14 cellular contexts compared by ENCODE assay signal in the genomic region with DNA sequence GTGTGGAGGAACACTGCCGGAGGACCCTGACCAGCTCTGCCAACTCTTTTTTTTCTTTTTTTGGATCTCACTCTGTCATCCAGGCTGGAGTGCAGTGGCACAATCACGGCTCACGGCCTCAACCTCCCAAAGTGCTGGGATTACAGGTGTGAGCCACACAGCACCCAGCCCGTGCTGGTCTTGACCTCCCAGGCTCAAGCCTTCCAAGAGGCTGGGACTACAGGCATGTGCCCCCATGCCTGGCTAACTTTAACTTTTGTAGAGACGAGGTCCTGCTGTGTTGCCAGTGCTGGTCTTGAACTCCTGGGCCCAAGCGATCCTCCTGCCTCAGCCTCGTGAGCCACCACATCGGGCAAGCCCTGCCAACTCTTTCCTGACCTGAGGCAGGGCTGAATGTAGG. TPM values are rescaled to one million over a fixed set of nuclear protein-coding genes. Genes with fewer than 3 reads are reported as not detected.
A peak's percentile ranks its signal among the peaks of the same experiment; 100 is the strongest.
DNase-seq lines count a peak whose midpoint lies in the region; ATAC-seq, FAIRE-seq and TF ChIP-seq lines count a peak whose summit lies in the region.
"Had no signal": no experiment of that assay in that cellular context is flagged by ENCODE, and none has a peak within 500 bp of the region (broad histone marks: within the 10 kb centered on the region; RNA-seq: fewer than 3 reads in every experiment).

No MANE protein-coding gene starts in this region.

- no peak for TF ChIP-seq EP300 in HepG2 (IDR thresholded peaks at IDR 0.05; ENCODE audit: low read depth in 2 of 2, low read length in 2 of 2)
- TF ChIP-seq EP300 in HepG2 (CRISPR knock-in tag; IDR thresholded peaks at IDR 0.05; ENCODE audit: borderline replicate concordance) = no peak

- H3K4me3 ChIP-seq in HepG2 (replicated peaks in 1 of 3; ENCODE audit: insufficient read depth in 1 of 3, low read depth in 2 of 3, low read length in 3 of 3) = peak overlapping the region in 1 of 3 experiments; percentile 72; a peak in 2 of 6 replicates
- no peak overlapping the region for H3K4me3 ChIP-seq in right lobe of liver
- H3K4me3 ChIP-seq in OCI-LY3 (ENCODE audit: low read length) = peak overlapping the region; percentile 83
- peak overlapping the region; percentile 73 for H3K4me3 ChIP-seq in epithelial cell of proximal tubule (ENCODE audit: low read depth, low read length)
- H3K4me3 ChIP-seq in GM23248 = no peak overlapping the region
- H3K4me3 ChIP-seq: testis had no signal

- H4K20me1 ChIP-seq in HepG2 (ENCODE audit: insufficient read depth, low read length) (peaks cover 2% of the 10 kb centered on the region), OCI-LY3 (ENCODE audit: insufficient read depth, low read length) (no peaks in the 10 kb centered on the region), GM23248 (ENCODE audit: insufficient read depth) (no peaks in the 10 kb centered on the region)

- no TSS peak for BruUV-seq in HepG2 (replicated peaks; lab: Mats Ljungman, UMichigan)

- TF ChIP-seq CTCF in HepG2 (CRISPR knock-in tag; IDR thresholded peaks at IDR 0.05) (no peak), right lobe of liver (IDR thresholded peaks at IDR 0.05) (no peak), OCI-LY3 (IDR thresholded peaks at IDR 0.05; ENCODE audit: low read depth, low read length) (no peak), epithelial cell of proximal tubule (conservative IDR thresholded peaks at IDR 0.05; ENCODE audit: low read depth, low read length) (no peak), omental fat pad (IDR thresholded peaks at IDR 0.05) (no peak)

- POLR2A ChIA-PET in HepG2 (lab: Yijun Ruan, JAX) = interaction anchor here (0.7 kb wide), 1 partner anchor 26 kb away, joined by 5 read pairs; no protein-coding TSS in a partner anchor

- DNase-seq in HepG2 (ENCODE audit: low spot score) = no peak
- no peak for DNase-seq in right lobe of liver
- no peak for DNase-seq in epithelial cell of proximal tubule (ENCODE audit: low read depth)
- no peak for DNase-seq in GM23248
- no peak for DNase-seq in omental fat pad (ENCODE audit: low spot score)
- no peak for DNase-seq in COLO829 (ENCODE audit: low spot score)
- no peak for DNase-seq in foreskin melanocyte
- DNase-seq: activated CD4-positive, alpha-beta T cell treated with anti-CD3 and anti-CD28 coated beads, Interleukin-2, amount 10 ng/mL, durations not matched to agents 7 days and 5 days; activated T-cell treated with anti-CD3 and anti-CD28 coated beads, Interleukin-2, amount 50 U/mL, for 72 hours; foreskin fibroblast; NCI-H226; testis had no signal

- TF ChIP-seq POLR2A in HepG2 (IDR thresholded peaks at IDR 0.05; ENCODE audit: insufficient read depth in 1 of 2, low read depth in 2 of 2, low read length in 2 of 2) (no peak), right lobe of liver (IDR thresholded peaks at IDR 0.05) (no peak)

- H3K36me3 ChIP-seq in HepG2 (replicated peaks in 1 of 2; ENCODE audit: control insufficient read depth in 1 of 2, insufficient read depth in 2 of 2, low read length in 2 of 2) (no peaks in the 10 kb centered on the region; a peak in 1 of 5 replicates), right lobe of liver (no peaks in the 10 kb centered on the region), OCI-LY3 (replicated peaks; ENCODE audit: low read depth, low read length) (peaks cover 8% of the 10 kb centered on the region), GM23248 (ENCODE audit: low read depth) (no peaks in the 10 kb centered on the region)

- CTCF ChIA-PET in HepG2 (lab: Yijun Ruan, JAX; ENCODE audit: low intra/inter-chr PET ratio, low total read pairs) = no interaction called here

- ATAC-seq in HepG2 (no peak), right lobe of liver (no peak), omental fat pad (ENCODE audit: low FRiP score) (no peak)
- ATAC-seq: activated T-cell treated with anti-CD3 and anti-CD28 coated beads, Interleukin-2, amount 50 U/mL, for 72 hours had no signal

- H3K9ac ChIP-seq in HepG2 (ENCODE audit: insufficient read depth, low read depth, low read length) (peak overlapping the region; percentile 45; the same call in 1 of the 2 replicates), OCI-LY3 (ENCODE audit: low read length) (peak overlapping the region; percentile 83), GM23248 (no peak overlapping the region)
- H3K9ac ChIP-seq: parathyroid adenoma had no signal

- H3K4me1 ChIP-seq in HepG2 (ENCODE audit: insufficient read depth, low read length) = peaks cover 36% of the 10 kb centered on the region
- H3K4me1 ChIP-seq in right lobe of liver = peaks cover 0 to 31% (median 5%) of the 10 kb centered on the region in 4 donors
- peaks cover 65% of the 10 kb centered on the region for H3K4me1 ChIP-seq in OCI-LY3 (ENCODE audit: low read length)
- no peaks in the 10 kb centered on the region for H3K4me1 ChIP-seq in GM23248 (ENCODE audit: insufficient read depth)
- H3K4me1 ChIP-seq: parathyroid adenoma, testis had no signal

- no peaks in the 10 kb centered on the region; a peak in 1 of 5 replicates for H3K27me3 ChIP-seq in HepG2 (ENCODE audit: control insufficient read depth in 1 of 2, insufficient read depth in 2 of 2, low read length in 2 of 2)
- no peaks in the 10 kb centered on the region for H3K27me3 ChIP-seq in right lobe of liver
- no peaks in the 10 kb centered on the region for H3K27me3 ChIP-seq in OCI-LY3 (ENCODE audit: low read depth, low read length)
- no peaks in the 10 kb centered on the region for H3K27me3 ChIP-seq in GM23248 (replicated peaks; ENCODE audit: insufficient read depth)
- H3K27me3 ChIP-seq: testis had no signal

- WGBS in HepG2 (ENCODE audit: low lambda C conversion rate) = 93% methylated on average over 8 of the region's 8 CpGs
- WGBS in right lobe of liver (ENCODE audit: insufficient coverage, low coverage, low lambda C conversion rate, missing lambda C conversion rate) = 91% methylated on average over 5 of the region's 8 CpGs
- 51 to 53% methylated on average over 8 of the region's 8 CpGs for WGBS in GM23248 (ENCODE audit: low coverage in 1 of 2, low lambda C conversion rate in 2 of 2, missing lambda C conversion rate in 2 of 2), 2 experiments

- H3K79me2 ChIP-seq in HepG2 (ENCODE audit: insufficient read depth, low read length) = peaks cover 55% of the 10 kb centered on the region
- H3K79me2 ChIP-seq in OCI-LY3 (ENCODE audit: low read length) = peaks cover 77% of the 10 kb centered on the region
- H3K79me2 ChIP-seq in GM23248 (ENCODE audit: insufficient read depth) = no peaks in the 10 kb centered on the region
- H3K79me2 ChIP-seq: parathyroid adenoma had no signal

- intact Hi-C loops in HepG2 (cut with micrococcal nuclease; ENCODE audit: unreplicated experiment) = loop anchor here (5.0 kb wide), 1 partner anchor 35 kb away; no protein-coding TSS in a partner anchor
- intact Hi-C loops in right lobe of liver (cut with DNase I) = no loop called here

- H3K9me2 ChIP-seq in GM23248 (ENCODE audit: insufficient read depth) = no peaks in the 10 kb centered on the region

- H2AFZ ChIP-seq in HepG2 (ENCODE audit: low read length) = no peak overlapping the region
- no peak overlapping the region for H2AFZ ChIP-seq in OCI-LY3 (ENCODE audit: low read depth, low read length)
- H2AFZ ChIP-seq in GM23248 = no peak overlapping the region
- H2AFZ ChIP-seq: parathyroid adenoma had no signal

- in situ Hi-C loops in HepG2 (cut with HindIII; ENCODE audit: extremely low pct_ligation_motif_present, low pct_unique_long_range_greater_than_20kb) (no loop called here), GM23248 (cut with MboI) (no loop called here)

- no peaks in the 10 kb centered on the region for H3F3A ChIP-seq in GM23248 (ENCODE audit: insufficient read depth)

- H3K9me3 ChIP-seq in HepG2 (ENCODE audit: low read length) (no peaks in the 10 kb centered on the region), right lobe of liver (no peaks in the 10 kb centered on the region), OCI-LY3 (ENCODE audit: insufficient read depth, low read length) (no peaks in the 10 kb centered on the region), GM23248 (ENCODE audit: low read depth) (no peaks in the 10 kb centered on the region)
- H3K9me3 ChIP-seq: testis had no signal

- FAIRE-seq in HepG2 (lab: Jason Lieb, UNC) = no peak

- H3K27ac ChIP-seq in HepG2 (ENCODE audit: extremely low read length, insufficient read depth, low read length) = no peak overlapping the region
- no peak overlapping the region for H3K27ac ChIP-seq in right lobe of liver
- H3K27ac ChIP-seq in OCI-LY3 (ENCODE audit: low read length) = peak overlapping the region; percentile 100
- H3K27ac ChIP-seq in GM23248 = no peak overlapping the region
- H3K27ac ChIP-seq: parathyroid adenoma, testis had no signal

- TF ChIP-seq RAD21 in HepG2 (CRISPR knock-in tag; IDR thresholded peaks at IDR 0.05) = no peak

- H3K4me2 ChIP-seq in HepG2 (ENCODE audit: low read depth, low read length) (peak overlapping the region; percentile 72), OCI-LY3 (ENCODE audit: low read length) (peak overlapping the region; percentile 92), GM23248 (ENCODE audit: unreplicated experiment) (no peak overlapping the region)

RNA-seq across cellular contexts. Expression of gene GCNT2, which starts 11.2 kb away (rescaled TPM):
- total RNA-seq in HepG2 (2016; rRNA removed; fragmentation: Illumina TruSeq; extraction: Trizol) (25.1 and 31.9 TPM in 2 replicates), right lobe of liver (10 to 100 TPM in 2 of 6 experiments, 1 to 10 TPM in 4; 6.6 to 10.5 (median 9.3) TPM), epithelial cell of proximal tubule (17.5 and 31.2 TPM in 2 replicates), omental fat pad (1 to 10 TPM; 3.8 to 7.9 (median 6.0) TPM)
- total RNA-seq in HepG2 (2016; cell fraction: cytosol; rRNA removed; fragmentation: Illumina TruSeq; extraction: Trizol; ENCODE audit: low read depth) = 3.4 and 3.6 TPM in 2 replicates
- total RNA-seq in HepG2 (2016; cell fraction: insoluble cytoplasmic fraction; rRNA removed; fragmentation: Illumina TruSeq; extraction: Trizol) = 27.9 and 31.1 TPM in 2 replicates
- 14.4 and 15.6 TPM in 2 replicates for total RNA-seq in HepG2 (2016; cell fraction: membrane; rRNA removed; fragmentation: Illumina TruSeq; extraction: Trizol)
- 41.4 and 42.7 TPM in 2 replicates for total RNA-seq in HepG2 (2016; cell fraction: nucleus; rRNA removed; fragmentation: Illumina TruSeq; extraction: Trizol)
- polyA plus RNA-seq in HepG2 (2011; rRNA removed) (9.7 and 11.8 TPM in 2 replicates), GM23248 (2016; fragmentation: Nextera tagmentation; extraction: Ambion mirVana) (0.06 TPM in 1 of 2 replicates, not detected in the other)
- 7.1 and 9.4 TPM in 2 replicates for polyA plus RNA-seq in HepG2 (2011; cell fraction: cytosol; rRNA removed)
- polyA plus RNA-seq in HepG2 (2011; cell fraction: nucleus; rRNA removed) = 4.6 and 5.1 TPM in 2 replicates
- polyA plus RNA-seq in HepG2 (2012) = 13.4 and 15.6 TPM in 2 replicates
- 1.1 and 1.4 TPM in 2 replicates for polyA plus RNA-seq in HepG2 (2016; cell fraction: cytosol; fragmentation: Illumina TruSeq; extraction: Trizol; ENCODE audit: low read depth)
- 14.2 and 17.2 TPM in 2 replicates for polyA plus RNA-seq in HepG2 (2016; cell fraction: insoluble cytoplasmic fraction; fragmentation: Illumina TruSeq; extraction: Trizol; ENCODE audit: low read depth)
- polyA plus RNA-seq in HepG2 (2016; cell fraction: membrane; fragmentation: Illumina TruSeq; extraction: Trizol; ENCODE audit: low read depth) = 5.6 and 6.3 TPM in 2 replicates
- 22.6 and 25.7 TPM in 2 replicates for polyA plus RNA-seq in HepG2 (2016; cell fraction: nucleus; fragmentation: Illumina TruSeq; extraction: Trizol; ENCODE audit: insufficient read depth, low read depth)
- polyA minus RNA-seq in HepG2 (2011; rRNA and poly(A)+ RNA removed; ENCODE audit: low replicate concordance) = 10.4 and 10.7 TPM in 2 replicates
- 12.4 and 12.9 TPM in 2 replicates for polyA minus RNA-seq in HepG2 (2011; cell fraction: cytosol; rRNA and poly(A)+ RNA removed)
- 21.4 and 26.1 TPM in 2 replicates for polyA minus RNA-seq in HepG2 (2011; cell fraction: nucleus; rRNA and poly(A)+ RNA removed)
- not detected in 2 replicates for total RNA-seq in GM23248 (2014; rRNA removed; shearing (Covaris generic))

Comparison
In these comparisons a context has a peak if more than half of its experiments do, and no peak if none do; other contexts are left out.
1. H3K4me3 ChIP-seq: peak in OCI-LY3 (single experiment) and epithelial cell of proximal tubule (single experiment); none in right lobe of liver (0 of 3) and GM23248 (single experiment).